ENCODE assay signal across 24 cellular contexts in genomic region chr15:69838951-69839350, GRCh38.
"Had no signal": no experiment of that assay in that cellular context is flagged by ENCODE, and none has a peak within 500 bp of the region (broad histone marks: within the 10 kb centered on the region; RNA-seq: fewer than 3 reads in every experiment).

No MANE protein-coding gene starts in this region.

- H3K27ac Mint-ChIP-seq: dendritic cell treated with granulocyte-macrophage colony-stimulating factor and Interleukin-4, amounts not matched to agents 40 ng/mL and 50 ng/mL, for 4 days; effector memory CD8-positive, alpha-beta T cell; nephron had no signal

- H3K9ac ChIP-seq: parathyroid adenoma had no signal

- H3K4me1 ChIP-seq: esophagus muscularis mucosa, gastroesophageal sphincter, parathyroid adenoma, psoas muscle, right lobe of liver, stomach, transverse colon had no signal

- DNase-seq: effector memory CD8-positive, alpha-beta T cell; glutamatergic neuron; islet precursor cell; left ventricle myocardium inferior; mesenchymal stem cell; midbrain; naive B cell; psoas muscle; retina; right lobe of liver; stimulated activated CD4-positive, alpha-beta T cell treated with anti-CD3 and anti-CD28 coated beads, Interleukin-2, amount 100 ng/mL, for 24 hours; stimulated activated CD4-positive, alpha-beta T cell treated with anti-CD3 and anti-CD28 coated beads, Interleukin-4, amount 100 ng/mL, for 4 hours; stimulated activated naive CD4-positive, alpha-beta T cell; stomach; substantia nigra; transverse colon had no signal

- H3K4me3 ChIP-seq: esophagus muscularis mucosa, gastroesophageal sphincter, left ventricle myocardium inferior, lung, psoas muscle, right lobe of liver, stomach, thoracic aorta, transverse colon had no signal

- H3K9me3 Mint-ChIP-seq: dendritic cell treated with granulocyte-macrophage colony-stimulating factor and Interleukin-4, amounts not matched to agents 40 ng/mL and 50 ng/mL, for 4 days; effector memory CD8-positive, alpha-beta T cell; naive B cell; nephron had no signal

- H3K36me3 Mint-ChIP-seq: naive B cell had no signal

- H3K27me3 ChIP-seq: esophagus muscularis mucosa, gastroesophageal sphincter, right lobe of liver, stomach, transverse colon had no signal

- ATAC-seq: effector memory CD8-positive, alpha-beta T cell; gastroesophageal sphincter; psoas muscle; right lobe of liver had no signal

- H3K27ac ChIP-seq: epithelial cell of prostate, esophagus muscularis mucosa, gastroesophageal sphincter, left ventricle myocardium inferior, parathyroid adenoma, psoas muscle, right lobe of liver, stomach, thoracic aorta, transverse colon had no signal

- H3K4me3 Mint-ChIP-seq: dendritic cell treated with granulocyte-macrophage colony-stimulating factor and Interleukin-4, amounts not matched to agents 40 ng/mL and 50 ng/mL, for 4 days; effector memory CD8-positive, alpha-beta T cell; naive B cell; nephron had no signal

- H2AFZ ChIP-seq: parathyroid adenoma had no signal

- H3K36me3 ChIP-seq: esophagus muscularis mucosa, gastroesophageal sphincter, left ventricle myocardium inferior, right lobe of liver, stomach, thoracic aorta, transverse colon had no signal

- H3K4me1 Mint-ChIP-seq: naive B cell had no signal

- H3K9me3 ChIP-seq: esophagus muscularis mucosa, gastroesophageal sphincter, left ventricle myocardium inferior, psoas muscle, right lobe of liver, stomach, thoracic aorta, transverse colon had no signal
